In the genomic region with DNA sequence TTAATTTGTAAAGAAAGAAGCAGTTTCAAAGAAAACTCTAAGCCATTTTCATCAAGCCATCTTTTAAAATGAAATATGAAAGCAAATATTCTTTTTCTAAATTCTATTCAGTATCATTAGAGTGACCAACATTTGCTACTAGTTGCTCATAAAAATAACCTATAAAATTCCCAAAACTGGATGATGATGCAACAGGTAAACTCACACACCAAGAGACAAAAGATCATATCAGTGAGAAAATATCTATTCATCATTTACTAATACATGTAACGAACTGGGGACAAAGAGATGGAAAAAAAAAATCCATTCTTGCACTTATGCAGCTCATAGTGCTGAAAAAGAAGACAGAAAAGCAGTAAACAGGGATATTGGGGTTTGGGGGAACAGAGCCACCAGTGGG, we compare ENCODE assay signal across 30 cellular contexts. TPM values are rescaled to one million over a fixed set of nuclear protein-coding genes. Genes with fewer than 3 reads are reported as not detected.
DNase-seq lines count a peak whose midpoint lies in the region; ATAC-seq, FAIRE-seq and TF ChIP-seq lines count a peak whose summit lies in the region.
"Had no signal": no experiment of that assay in that cellular context is flagged by ENCODE, and none has a peak within 500 bp of the region (broad histone marks: within the 10 kb centered on the region; RNA-seq: fewer than 3 reads in every experiment).

No MANE protein-coding gene starts in this region.

- H3K36me3 ChIP-seq in HepG2 (replicated peaks in 1 of 2; ENCODE audit: control insufficient read depth in 1 of 2, insufficient read depth in 2 of 2, low read length in 2 of 2) (no peaks in the 10 kb centered on the region), right lobe of liver (no peaks in the 10 kb centered on the region), IMR-90 (ENCODE audit: control insufficient read depth, insufficient read depth, low read length) (no peaks in the 10 kb centered on the region), astrocyte (ENCODE audit: insufficient read depth, low read length) (peaks cover 6% of the 10 kb centered on the region), mammary epithelial cell (ENCODE audit: insufficient read depth, low read length) (no peaks in the 10 kb centered on the region), Karpas-422 (ENCODE audit: insufficient read depth, low read length) (no peaks in the 10 kb centered on the region)
- H3K36me3 ChIP-seq: BE2C, BLaER1 had no signal

- H3K9ac ChIP-seq in HepG2 (ENCODE audit: insufficient read depth, low read depth, low read length) (no peak overlapping the region), IMR-90 (ENCODE audit: low read depth, low read length) (no peak overlapping the region), astrocyte (ENCODE audit: low read length) (no peak overlapping the region), mammary epithelial cell (ENCODE audit: insufficient read depth, low read length) (no peak overlapping the region), Karpas-422 (ENCODE audit: low read length) (no peak overlapping the region)
- H3K9ac ChIP-seq: BLaER1 had no signal

- TF ChIP-seq RAD21 in HepG2 (CRISPR knock-in tag; IDR thresholded peaks at IDR 0.05) = no peak
- no peak for TF ChIP-seq RAD21 in IMR-90 (IDR thresholded peaks at IDR 0.05; ENCODE audit: low read length)

- H3K4ac ChIP-seq in IMR-90 (ENCODE audit: low read depth, low read length) = no peak overlapping the region

- no peak overlapping the region for H2AK9ac ChIP-seq in IMR-90 (replicated peaks; ENCODE audit: low read depth, low read length, poor library complexity)

- POLR2A ChIA-PET in HepG2 (lab: Yijun Ruan, JAX) (no interaction called here), IMR-90 (lab: Charles Lee; ENCODE audit: unreplicated experiment) (no interaction called here)

- BruUV-seq in HepG2 (replicated peaks; lab: Mats Ljungman, UMichigan) = no TSS peak
- no TSS peak for BruUV-seq in IMR-90 (replicated peaks; lab: Mats Ljungman, UMichigan)
- no TSS peak for BruUV-seq in mammary epithelial cell (replicated peaks; lab: Mats Ljungman, UMichigan)

- H3K27ac Mint-ChIP-seq in astrocyte (ENCODE audit: unreplicated experiment) = peak overlapping the region; percentile 1
- H3K27ac Mint-ChIP-seq: CD4-positive, alpha-beta memory T cell; CD8-positive, alpha-beta memory T cell had no signal

- H3K79me1 ChIP-seq in IMR-90 (ENCODE audit: low read depth in 1 of 2, low read length in 2 of 2) = peaks cover 30 to 63% of the 10 kb centered on the region in 2 experiments

- H3K56ac ChIP-seq in IMR-90 (ENCODE audit: extremely low read depth, insufficient read depth, low read length) = no peak overlapping the region

- TF ChIP-seq POLR2A in HepG2 (IDR thresholded peaks at IDR 0.05; ENCODE audit: insufficient read depth in 1 of 2, low read depth in 2 of 2, low read length in 2 of 2) (no peak), right lobe of liver (IDR thresholded peaks at IDR 0.05) (no peak), IMR-90 (IDR thresholded peaks at IDR 0.05; ENCODE audit: low read depth, low read length) (no peak)

- no peak overlapping the region for H2BK120ac ChIP-seq in IMR-90 (ENCODE audit: low read depth, low read length)

- 78% methylated on average over 1 of the region's 1 CpG for WGBS in HepG2 (ENCODE audit: low lambda C conversion rate)
- WGBS in right lobe of liver (ENCODE audit: insufficient coverage, low coverage, low lambda C conversion rate, missing lambda C conversion rate) = 80% methylated on average over 1 of the region's 1 CpG
- no CpG with 5 or more reads among the region's 1 CpG for WGBS in IMR-90 (ENCODE audit: extremely low coverage in 2 of 2, insufficient read length in 1 of 2), 2 experiments
- 55% methylated on average over 1 of the region's 1 CpG for WGBS in mammary epithelial cell (ENCODE audit: low coverage, missing lambda C conversion rate)

- no peak overlapping the region for H3K14ac ChIP-seq in IMR-90 (replicated peaks; ENCODE audit: low read depth, low read length)

- ATAC-seq in HepG2 = no peak
- ATAC-seq in right lobe of liver = no peak
- no peak for ATAC-seq in IMR-90 (ENCODE audit: low read depth)
- no peak for ATAC-seq in GM18520 (IDR thresholded peaks at IDR 0.05; ENCODE audit: unreplicated experiment)
- ATAC-seq: GM12878 had no signal

- TF ChIP-seq CTCF in HepG2 (CRISPR knock-in tag; IDR thresholded peaks at IDR 0.05) (no peak), right lobe of liver (IDR thresholded peaks at IDR 0.05) (no peak), IMR-90 (conservative IDR thresholded peaks at IDR 0.05; ENCODE audit: low read depth, low read length) (no peak), astrocyte (IDR thresholded peaks at IDR 0.05; ENCODE audit: insufficient read depth, low read depth, low read length) (no peak), mammary epithelial cell (conservative IDR thresholded peaks at IDR 0.05 in 1 of 2, IDR thresholded peaks at IDR 0.05 in 1 of 2; ENCODE audit: extremely low read depth in 1 of 2, insufficient read depth in 1 of 2, low read depth in 1 of 2, low read length in 2 of 2) (no peak)

- CTCF ChIA-PET in HepG2 (lab: Yijun Ruan, JAX; ENCODE audit: low intra/inter-chr PET ratio, low total read pairs) = no interaction called here
- CTCF ChIA-PET in IMR-90 (lab: Yijun Ruan, JAX) = interaction anchor here (0.7 kb wide), 1 partner anchor 1127 kb away, joined by 3 read pairs; no protein-coding TSS in a partner anchor
- CTCF ChIA-PET in mammary epithelial cell (lab: Charles Lee; ENCODE audit: low non-redundant PET) = no interaction called here

- dilution Hi-C loops in IMR-90 (cut with HindIII; ENCODE audit: low sequenced_read_pairs, unreplicated experiment) (no loop called here), mammary epithelial cell (cut with HindIII; ENCODE audit: low sequenced_read_pairs) (no loop called here)

- DNase-seq in HepG2 (ENCODE audit: low spot score) (no peak), right lobe of liver (no peak), IMR-90 (no peak), astrocyte (ENCODE audit: low read depth) (no peak), mammary epithelial cell (peak; percentile 32), Karpas-422 (no peak), NCI-H526 (lab: John Stamatoyannopoulos, UW) (no peak)
- DNase-seq: 8988T; ACHN; BE2C; C1 segment of cervical spinal cord; CD4-positive, alpha-beta memory T cell; CD4-positive, CD25-positive, alpha-beta regulatory T cell; CD8-positive, alpha-beta memory T cell; COR-L47; DMS 273 treated with DMSO at 0.1 percent for 48 hours; DMS153; DMS53; DMS79; DND-41; EL; GDM1 had no signal

- H3K27me3 ChIP-seq in HepG2 (ENCODE audit: control insufficient read depth in 1 of 2, insufficient read depth in 2 of 2, low read length in 2 of 2) (no peaks in the 10 kb centered on the region), right lobe of liver (no peaks in the 10 kb centered on the region), IMR-90 (ENCODE audit: control insufficient read depth, insufficient read depth, low read length) (no peaks in the 10 kb centered on the region), astrocyte (ENCODE audit: insufficient read depth, low read length) (no peaks in the 10 kb centered on the region), mammary epithelial cell (ENCODE audit: insufficient read depth, low read length) (no peaks in the 10 kb centered on the region), Karpas-422 (ENCODE audit: low read length) (no peaks in the 10 kb centered on the region; the same call in 1 of the 2 replicates)
- H3K27me3 ChIP-seq: BE2C, BLaER1 had no signal

- H4K8ac ChIP-seq in IMR-90 (ENCODE audit: low read depth in 2 of 2, low read length in 2 of 2) = no peak overlapping the region

- peaks cover 2% of the 10 kb centered on the region; the same call in 1 of the 2 replicates for H3K9me1 ChIP-seq in IMR-90 (ENCODE audit: insufficient read depth, low read length)

- H3K79me2 ChIP-seq in HepG2 (ENCODE audit: insufficient read depth, low read length) (peaks cover 3% of the 10 kb centered on the region), astrocyte (ENCODE audit: insufficient read depth, low read length) (peaks cover 99% of the 10 kb centered on the region), mammary epithelial cell (ENCODE audit: insufficient read depth, low read length) (peaks cover 69% of the 10 kb centered on the region), Karpas-422 (ENCODE audit: low read length) (no peaks in the 10 kb centered on the region)

- H2AK5ac ChIP-seq in IMR-90 (ENCODE audit: low read depth, low read length) = no peak overlapping the region

- H3K23ac ChIP-seq in IMR-90 (ENCODE audit: low read depth, low read length) = no peak overlapping the region

- intact Hi-C loops in HepG2 (cut with micrococcal nuclease; ENCODE audit: unreplicated experiment) = no loop called here
- intact Hi-C loops in right lobe of liver (cut with DNase I) = no loop called here
- intact Hi-C loops in IMR-90 (cut with micrococcal nuclease) = no loop called here
- intact Hi-C loops in mammary epithelial cell (cut with micrococcal nuclease) = no loop called here

- in situ Hi-C loops in HepG2 (cut with HindIII; ENCODE audit: extremely low pct_ligation_motif_present, low pct_unique_long_range_greater_than_20kb) = no loop called here
- in situ Hi-C loops in IMR-90 (cut with MboI; ENCODE audit: low sequenced_read_pairs) = no loop called here
- in situ Hi-C loops in mammary epithelial cell (cut with MboI; ENCODE audit: low sequenced_read_pairs in 2 of 2) = no loop called here

- no peak overlapping the region for H2BK20ac ChIP-seq in IMR-90 (ENCODE audit: low read depth, low read length)

- H3K4me1 Mint-ChIP-seq in astrocyte (ENCODE audit: low read depth, unreplicated experiment) = peaks cover 49% of the 10 kb centered on the region
- H3K4me1 Mint-ChIP-seq: CD4-positive, alpha-beta memory T cell; CD4-positive, CD25-positive, alpha-beta regulatory T cell; CD8-positive, alpha-beta memory T cell had no signal

- no peak overlapping the region for H3K27ac ChIP-seq in HepG2 (ENCODE audit: extremely low read length, insufficient read depth, low read length)
- no peak overlapping the region for H3K27ac ChIP-seq in right lobe of liver
- H3K27ac ChIP-seq in IMR-90 (ENCODE audit: insufficient read depth, low read length) = no peak overlapping the region
- no peak overlapping the region for H3K27ac ChIP-seq in astrocyte (ENCODE audit: low read depth, low read length)
- H3K27ac ChIP-seq in mammary epithelial cell (ENCODE audit: insufficient read depth, low read depth, low read length) = no peak overlapping the region
- no peak overlapping the region for H3K27ac ChIP-seq in Karpas-422 (ENCODE audit: low read length)
- H3K27ac ChIP-seq: BLaER1 had no signal

- no peak overlapping the region for H2BK5ac ChIP-seq in IMR-90 (ENCODE audit: low read depth, low read length, poor library complexity, severe bottlenecking)

- H2AFZ ChIP-seq in HepG2 (ENCODE audit: low read length) = no peak overlapping the region
- H2AFZ ChIP-seq in IMR-90 (replicated peaks; ENCODE audit: low read length, poor library complexity) = no peak overlapping the region
- H2AFZ ChIP-seq in astrocyte (ENCODE audit: low read depth, low read length) = no peak overlapping the region
- H2AFZ ChIP-seq in mammary epithelial cell (ENCODE audit: low read depth, low read length) = no peak overlapping the region
- H2AFZ ChIP-seq in Karpas-422 (ENCODE audit: low read length) = no peak overlapping the region

- H3K9me3 Mint-ChIP-seq in astrocyte (ENCODE audit: unreplicated experiment) = peaks cover 2% of the 10 kb centered on the region

- H4K20me1 ChIP-seq in HepG2 (ENCODE audit: insufficient read depth, low read length) = no peaks in the 10 kb centered on the region
- H4K20me1 ChIP-seq in IMR-90 (ENCODE audit: insufficient read depth, low read length) = peaks cover 6% of the 10 kb centered on the region; the same call in 1 of the 2 replicates
- peaks cover 72% of the 10 kb centered on the region for H4K20me1 ChIP-seq in astrocyte (ENCODE audit: insufficient read depth, low read length)
- no peaks in the 10 kb centered on the region for H4K20me1 ChIP-seq in mammary epithelial cell (ENCODE audit: insufficient read depth, low read length)
- H4K20me1 ChIP-seq in Karpas-422 (ENCODE audit: insufficient read depth, low read depth, low read length) = no peaks in the 10 kb centered on the region
- H4K20me1 ChIP-seq: BLaER1 had no signal

- H4K91ac ChIP-seq in IMR-90 (ENCODE audit: insufficient read depth, low read depth, low read length) = no peak overlapping the region

- H3K4me2 ChIP-seq in HepG2 (ENCODE audit: low read depth, low read length) = no peak overlapping the region
- no peak overlapping the region for H3K4me2 ChIP-seq in IMR-90 (ENCODE audit: low read depth, low read length)
- H3K4me2 ChIP-seq in astrocyte (ENCODE audit: low read length) = no peak overlapping the region
- H3K4me2 ChIP-seq in mammary epithelial cell (ENCODE audit: insufficient read depth, low read depth, low read length) = no peak overlapping the region
- no peak overlapping the region for H3K4me2 ChIP-seq in Karpas-422 (ENCODE audit: low read depth, low read length, poor library complexity, severe bottlenecking)
- H3K4me2 ChIP-seq: BLaER1 had no signal

- no peak overlapping the region for H3K4me3 Mint-ChIP-seq in astrocyte (ENCODE audit: unreplicated experiment)
- H3K4me3 Mint-ChIP-seq: CD14-positive monocyte; CD4-positive, alpha-beta memory T cell; CD4-positive, CD25-positive, alpha-beta regulatory T cell; CD8-positive, alpha-beta memory T cell had no signal

- H2BK15ac ChIP-seq in IMR-90 (ENCODE audit: low read depth, low read length) = no peak overlapping the region

- H3K9me2 ChIP-seq in Karpas-422 (replicated peaks; ENCODE audit: insufficient read depth, low read length) = no peaks in the 10 kb centered on the region

- H3K36me3 Mint-ChIP-seq in astrocyte (ENCODE audit: low read depth, unreplicated experiment) = peaks cover 25% of the 10 kb centered on the region
- H3K36me3 Mint-ChIP-seq: CD4-positive, CD25-positive, alpha-beta regulatory T cell; CD8-positive, alpha-beta memory T cell had no signal

- no peak overlapping the region for H3K18ac ChIP-seq in IMR-90 (ENCODE audit: low read depth, low read length)

- H3K9me3 ChIP-seq in HepG2 (ENCODE audit: low read length) (no peaks in the 10 kb centered on the region), right lobe of liver (no peaks in the 10 kb centered on the region), IMR-90 (ENCODE audit: control insufficient read depth, insufficient read depth, low read length) (peaks cover 5% of the 10 kb centered on the region), astrocyte (ENCODE audit: insufficient read depth, low read depth, low read length) (no peaks in the 10 kb centered on the region), mammary epithelial cell (replicated peaks; ENCODE audit: insufficient read depth, low read length) (no peaks in the 10 kb centered on the region), Karpas-422 (ENCODE audit: low read length) (no peaks in the 10 kb centered on the region)
- H3K9me3 ChIP-seq: BE2C, BLaER1 had no signal

- TF ChIP-seq EP300 in HepG2 (IDR thresholded peaks at IDR 0.05; ENCODE audit: low read depth in 2 of 2, low read length in 2 of 2) (no peak), HepG2 (CRISPR knock-in tag; IDR thresholded peaks at IDR 0.05; ENCODE audit: borderline replicate concordance) (no peak)

- no peak overlapping the region for H3K4me3 ChIP-seq in HepG2 (replicated peaks in 1 of 3; ENCODE audit: insufficient read depth in 1 of 3, low read depth in 2 of 3, low read length in 3 of 3)
- no peak overlapping the region for H3K4me3 ChIP-seq in right lobe of liver
- no peak overlapping the region for H3K4me3 ChIP-seq in IMR-90 (ENCODE audit: insufficient read depth, low read depth, low read length)
- H3K4me3 ChIP-seq in astrocyte (ENCODE audit: insufficient read depth, low read depth, low read length) = no peak overlapping the region
- H3K4me3 ChIP-seq in mammary epithelial cell (replicated peaks in 1 of 3; ENCODE audit: insufficient read depth in 1 of 3, low read depth in 2 of 3, low read length in 3 of 3) = no peak overlapping the region
- H3K4me3 ChIP-seq in Karpas-422 (ENCODE audit: low read length) = no peak overlapping the region
- H3K4me3 ChIP-seq: BLaER1, GM12878 had no signal

- no peak overlapping the region for H4K5ac ChIP-seq in IMR-90 (ENCODE audit: low read depth, low read length)

- no peaks in the 10 kb centered on the region for H3K27me3 Mint-ChIP-seq in astrocyte (ENCODE audit: low read depth, unreplicated experiment)
- H3K27me3 Mint-ChIP-seq: CD4-positive, alpha-beta memory T cell; CD4-positive, CD25-positive, alpha-beta regulatory T cell; CD8-positive, alpha-beta memory T cell had no signal

- no peak for FAIRE-seq in HepG2 (lab: Jason Lieb, UNC)
- FAIRE-seq in astrocyte (lab: Jason Lieb, UNC) = no peak
- FAIRE-seq: A204.1, GM12878, GM12892, GM18507, GM19239 had no signal

- H3K4me1 ChIP-seq in HepG2 (ENCODE audit: insufficient read depth, low read length) (no peaks in the 10 kb centered on the region), right lobe of liver (no peaks in the 10 kb centered on the region), IMR-90 (ENCODE audit: control insufficient read depth, insufficient read depth, low read length) (no peaks in the 10 kb centered on the region; the same call in 1 of the 2 replicates), astrocyte (ENCODE audit: insufficient read depth, low read length) (no peaks in the 10 kb centered on the region), mammary epithelial cell (ENCODE audit: insufficient read depth, low read length) (no peaks in the 10 kb centered on the region), Karpas-422 (ENCODE audit: low read length) (no peaks in the 10 kb centered on the region)
- H3K4me1 ChIP-seq: BE2C, BLaER1 had no signal

RNA-seq across cellular contexts. Expression of gene PDGFC, which starts 48.1 kb away (rescaled TPM):
- 6.8 and 9.1 TPM in 2 replicates for total RNA-seq in HepG2 (2016; rRNA removed; fragmentation: Illumina TruSeq; extraction: Trizol)
- total RNA-seq in HepG2 (2016; cell fraction: cytosol; rRNA removed; fragmentation: Illumina TruSeq; extraction: Trizol; ENCODE audit: low read depth) = 1.2 and 1.8 TPM in 2 replicates
- 8.4 and 8.6 TPM in 2 replicates for total RNA-seq in HepG2 (2016; cell fraction: insoluble cytoplasmic fraction; rRNA removed; fragmentation: Illumina TruSeq; extraction: Trizol)
- total RNA-seq in HepG2 (2016; cell fraction: membrane; rRNA removed; fragmentation: Illumina TruSeq; extraction: Trizol) = 3.8 and 6.4 TPM in 2 replicates
- total RNA-seq in HepG2 (2016; cell fraction: nucleus; rRNA removed; fragmentation: Illumina TruSeq; extraction: Trizol) = 14.5 and 17.0 TPM in 2 replicates
- 4.1 and 4.6 TPM in 2 replicates for polyA plus RNA-seq in HepG2 (2011; rRNA removed)
- 2.0 and 2.9 TPM in 2 replicates for polyA plus RNA-seq in HepG2 (2011; cell fraction: cytosol; rRNA removed)
- polyA plus RNA-seq in HepG2 (2011; cell fraction: nucleus; rRNA removed) = 2.3 and 2.9 TPM in 2 replicates
- 6.0 and 8.4 TPM in 2 replicates for polyA plus RNA-seq in HepG2 (2012)
- 0.43 and 0.67 TPM in 2 replicates for polyA plus RNA-seq in HepG2 (2016; cell fraction: cytosol; fragmentation: Illumina TruSeq; extraction: Trizol; ENCODE audit: low read depth)
- 7.1 and 7.3 TPM in 2 replicates for polyA plus RNA-seq in HepG2 (2016; cell fraction: insoluble cytoplasmic fraction; fragmentation: Illumina TruSeq; extraction: Trizol; ENCODE audit: low read depth)
- 2.5 and 2.7 TPM in 2 replicates for polyA plus RNA-seq in HepG2 (2016; cell fraction: membrane; fragmentation: Illumina TruSeq; extraction: Trizol; ENCODE audit: low read depth)
- 8.0 and 8.3 TPM in 2 replicates for polyA plus RNA-seq in HepG2 (2016; cell fraction: nucleus; fragmentation: Illumina TruSeq; extraction: Trizol; ENCODE audit: insufficient read depth, low read depth)
- 5.0 TPM in 1 of 2 replicates, not detected in the other for polyA minus RNA-seq in HepG2 (2011; rRNA and poly(A)+ RNA removed; ENCODE audit: low replicate concordance)
- polyA minus RNA-seq in HepG2 (2011; cell fraction: cytosol; rRNA and poly(A)+ RNA removed) = 9.2 and 11.6 TPM in 2 replicates
- polyA minus RNA-seq in HepG2 (2011; cell fraction: nucleus; rRNA and poly(A)+ RNA removed) = 40.5 and 45.4 TPM in 2 replicates
- total RNA-seq in right lobe of liver = 10 to 100 TPM in 3 of 6 experiments, 1 to 10 TPM in 3; 6.6 to 19.0 (median 10.3) TPM
- 90.7 and 105 TPM in 2 replicates for total RNA-seq in IMR-90 (2012; rRNA removed)
- 15.6 and 19.8 TPM in 2 replicates for polyA plus RNA-seq in IMR-90 (2012; rRNA removed)
- polyA plus RNA-seq in IMR-90 (2012; cell fraction: cytosol; rRNA removed) = 4.4 and 11.0 TPM in 2 replicates
- polyA plus RNA-seq in IMR-90 (2012; cell fraction: nucleus; rRNA removed; ENCODE audit: low replicate concordance) = 13.5 and 32.1 TPM in 2 replicates
- total RNA-seq in astrocyte = 167 and 188 TPM in 2 replicates
- 10 to 100 TPM; 32.2 to 69.3 TPM for total RNA-seq in mammary epithelial cell
- polyA plus RNA-seq in mammary epithelial cell = 17.6 TPM
- 78.9 TPM for polyA minus RNA-seq in mammary epithelial cell
- total RNA-seq in Karpas-422 (2014; rRNA removed; shearing (Covaris generic); ENCODE audit: low replicate concordance) = not detected in 2 replicates
- polyA plus RNA-seq: CD4-positive, alpha-beta memory T cell; CD4-positive, CD25-positive, alpha-beta regulatory T cell; CD8-positive, alpha-beta memory T cell had no signal
